Comparison of ENCODE assay signal across 8 cellular contexts in the genomic region with DNA sequence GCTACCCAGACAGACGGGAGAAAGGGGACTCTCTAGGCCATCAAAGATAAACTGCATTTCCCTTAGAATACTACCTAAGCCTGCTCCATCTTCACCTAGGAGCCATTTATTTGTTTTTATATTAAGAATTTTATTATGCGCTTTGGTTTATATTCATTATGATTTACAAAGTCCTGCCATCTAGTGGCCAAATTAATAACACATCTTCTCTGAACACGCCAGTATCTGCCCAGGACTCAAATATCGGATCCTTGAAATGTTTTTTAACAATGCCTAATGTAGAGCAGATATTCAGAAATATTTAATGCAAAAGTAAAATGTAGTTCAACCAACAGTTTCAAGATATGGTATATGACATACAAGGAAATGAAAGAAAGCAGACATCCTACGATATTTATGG. TPM values are rescaled to one million over a fixed set of nuclear protein-coding genes. Genes with fewer than 3 reads are reported as not detected.
DNase-seq lines count a peak whose midpoint lies in the region; ATAC-seq and TF ChIP-seq lines count a peak whose summit lies in the region.

No MANE protein-coding gene starts in this region.

- no peaks in the 10 kb centered on the region for H3K36me3 Mint-ChIP-seq in endodermal cell (ENCODE audit: low read depth)
- no peaks in the 10 kb centered on the region for H3K36me3 Mint-ChIP-seq in progenitor cell of endocrine pancreas (ENCODE audit: insufficient read depth)

- H3K27ac Mint-ChIP-seq in endodermal cell (no peak overlapping the region), progenitor cell of endocrine pancreas (no peak overlapping the region)

- no peak overlapping the region for H3K9ac ChIP-seq in endodermal cell (ENCODE audit: extremely low read depth, low read length, poor library complexity, severe bottlenecking)

- H3K9me3 ChIP-seq in cardiac muscle cell (ENCODE audit: low read depth) (no peaks in the 10 kb centered on the region), endodermal cell (ENCODE audit: control insufficient read depth, low read length) (no peaks in the 10 kb centered on the region)

- peaks cover 12% of the 10 kb centered on the region for H3K27me3 Mint-ChIP-seq in endodermal cell (ENCODE audit: insufficient read depth)
- peaks cover 12% of the 10 kb centered on the region for H3K27me3 Mint-ChIP-seq in progenitor cell of endocrine pancreas

- H3K4me3 Mint-ChIP-seq in endodermal cell, result no peak overlapping the region
- H3K4me3 Mint-ChIP-seq in progenitor cell of endocrine pancreas (ENCODE audit: low read depth), result no peak overlapping the region

- H3K4me1 Mint-ChIP-seq in endodermal cell (no peaks in the 10 kb centered on the region), progenitor cell of endocrine pancreas (ENCODE audit: low read depth) (no peaks in the 10 kb centered on the region)

- ATAC-seq in left ventricle myocardium superior, result no peak
- ATAC-seq in omental fat pad (ENCODE audit: low FRiP score), result no peak

- no peak overlapping the region for H3K4me3 ChIP-seq in cardiac muscle cell
- H3K4me3 ChIP-seq in endodermal cell (ENCODE audit: low read length), result no peak overlapping the region

- DNase-seq in cardiac muscle cell (ENCODE audit: low read depth in 1 of 2, low spot score in 1 of 2) (peak; percentile 40 to 41), left ventricle myocardium superior (no peak), NCI-H69 (lab: John Stamatoyannopoulos, UW) (peak; percentile 58), endodermal cell (no peak), progenitor cell of endocrine pancreas (ENCODE audit: low spot score, unreplicated experiment) (no peak), NCI-H1436 treated with DMSO at 0.1 percent for 48 hours (lab: John Stamatoyannopoulos, UW) (no peak), omental fat pad (ENCODE audit: low spot score) (no peak), dedifferentiated amniotic fluid mesenchymal stem cell (ENCODE audit: extremely low spot score) (no peak)

- H3K4me1 ChIP-seq in cardiac muscle cell (ENCODE audit: low read depth) (no peaks in the 10 kb centered on the region), endodermal cell (ENCODE audit: control insufficient read depth, insufficient read depth, low read length) (no peaks in the 10 kb centered on the region)

- H3K36me3 ChIP-seq in cardiac muscle cell (no peaks in the 10 kb centered on the region), endodermal cell (ENCODE audit: control insufficient read depth, insufficient read depth, low read length) (no peaks in the 10 kb centered on the region)

- TF ChIP-seq CTCF in cardiac muscle cell (IDR thresholded peaks at IDR 0.05; ENCODE audit: low read depth, low read length) (peak; percentile 43), endodermal cell (conservative IDR thresholded peaks at IDR 0.05) (peak; percentile 75), progenitor cell of endocrine pancreas (IDR thresholded peaks at IDR 0.05; ENCODE audit: unreplicated experiment) (peak; percentile 60), omental fat pad (IDR thresholded peaks at IDR 0.05) (no peak)

- intact Hi-C loops in left ventricle myocardium superior (cut with micrococcal nuclease), result no loop called here

- H3K27me3 ChIP-seq in cardiac muscle cell, result peaks cover 10% of the 10 kb centered on the region
- peaks cover 6% of the 10 kb centered on the region for H3K27me3 ChIP-seq in endodermal cell (ENCODE audit: control insufficient read depth, insufficient read depth, low read length, poor library complexity, severe bottlenecking)

- WGBS in endodermal cell (ENCODE audit: insufficient coverage in 1 of 2, insufficient read length in 1 of 2), 2 experiments, result 84% methylated on average over 3 of the region's 5 CpGs; no CpG with 5 or more reads in 1 of the 2 experiments

- H3K27ac ChIP-seq in cardiac muscle cell, result no peak overlapping the region
- H3K27ac ChIP-seq in endodermal cell (ENCODE audit: low read depth, low read length), result no peak overlapping the region

- H3K9me3 Mint-ChIP-seq in endodermal cell, result peaks cover 40% of the 10 kb centered on the region
- H3K9me3 Mint-ChIP-seq in progenitor cell of endocrine pancreas (ENCODE audit: low read depth), result peaks cover 24% of the 10 kb centered on the region

RNA-seq across cellular contexts. Expression of gene PRPS2, which starts 20.8 kb away (rescaled TPM):
- total RNA-seq in cardiac muscle cell, result 5.8 and 16.8 TPM in 2 replicates
- 4.2 and 7.5 TPM in 2 replicates for polyA plus RNA-seq in cardiac muscle cell
- 3.9 TPM for total RNA-seq in left ventricle myocardium superior
- total RNA-seq in endodermal cell, result 10 to 100 TPM; 12.4 to 17.2 TPM
- polyA plus RNA-seq in endodermal cell (2013, experiment 1 of 2), result 22.2 TPM
- polyA plus RNA-seq in endodermal cell (2013, experiment 2 of 2), result 22.5 TPM
- total RNA-seq in progenitor cell of endocrine pancreas, result 15.8 and 18.6 TPM in 2 replicates
- 10 to 100 TPM; 13.0 to 23.5 (median 19.4) TPM for total RNA-seq in omental fat pad

Comparison
In these comparisons a context has a peak if more than half of its experiments do, and no peak if none do; other contexts are left out.
1. DNase-seq: peak in cardiac muscle cell (2 of 2) and NCI-H69 (single experiment); none in left ventricle myocardium superior (single experiment), endodermal cell (single experiment), progenitor cell of endocrine pancreas (single experiment), NCI-H1436 treated with DMSO at 0.1 percent for 48 hours (single experiment), omental fat pad (single experiment) and dedifferentiated amniotic fluid mesenchymal stem cell (single experiment).
2. CTCF ChIP-seq: peak in cardiac muscle cell (single experiment), endodermal cell (single experiment) and progenitor cell of endocrine pancreas (single experiment); none in omental fat pad (0 of 3).